22 cellular contexts compared by ENCODE assay signal in genomic region chr4:141258558-141258957, GRCh38.
"Had no signal": no experiment of that assay in that cellular context is flagged by ENCODE, and none has a peak within 500 bp of the region (broad histone marks: within the 10 kb centered on the region; RNA-seq: fewer than 3 reads in every experiment).

No MANE protein-coding gene starts in this region.

- H3K36me3 ChIP-seq: esophagus squamous epithelium, left lung, prostate gland, right atrium auricular region, sigmoid colon, tibial artery had no signal

- H3K4me1 Mint-ChIP-seq: naive thymus-derived CD8-positive, alpha-beta T cell; nephron progenitor cell; stimulated activated memory B cell treated with anti-CD40 and anti-IgM and Interleukin-4, amounts not matched to agents 10 μg/mL and 1 μg/mL and 100 μg/mL, for 72 hours had no signal

- H3K27ac ChIP-seq: coronary artery, esophagus squamous epithelium, left lung, prostate gland, right atrium auricular region, sigmoid colon, testis, tibial artery had no signal

- ATAC-seq: left cardiac atrium; left lung; naive thymus-derived CD8-positive, alpha-beta T cell; stimulated activated memory B cell treated with anti-CD40 and anti-IgM and Interleukin-4, amounts not matched to agents 10 μg/mL and 1 μg/mL and 100 μg/mL, for 72 hours; stimulated activated naive CD8-positive, alpha-beta T cell treated with anti-CD3 and anti-CD28 coated beads, Interleukin-15, Interleukin-2, amounts not matched to agents 100 U/mL and 50 U/mL, for 24 hours had no signal

- H3K27ac Mint-ChIP-seq: nephron progenitor cell; stimulated activated memory B cell treated with anti-CD40 and anti-IgM and Interleukin-4, amounts not matched to agents 10 μg/mL and 1 μg/mL and 100 μg/mL, for 72 hours; type B pancreatic cell had no signal

- H3K4me1 ChIP-seq: esophagus squamous epithelium, left lung, prostate gland, right atrium auricular region, sigmoid colon, testis, tibial artery had no signal

- DNase-seq: dermis blood vessel endothelial cell; effector memory CD4-positive, alpha-beta T cell; erythroblast; esophagus squamous epithelium; head of caudate nucleus; left cardiac atrium; left lung; naive thymus-derived CD8-positive, alpha-beta T cell; nephron progenitor cell; nucleus accumbens; sigmoid colon; stimulated activated CD4-positive, alpha-beta T cell treated with anti-CD3 and anti-CD28 coated beads, Interleukin-2, amount 100 ng/mL, for 24 hours; stimulated activated CD4-positive, alpha-beta T cell treated with anti-CD3 and anti-CD28 coated beads, Interleukin-4, amount 100 ng/mL, for 24 hours; stimulated activated naive CD8-positive, alpha-beta T cell treated with anti-CD3 and anti-CD28 coated beads, Interleukin-15, Interleukin-2, amounts not matched to agents 100 U/mL and 50 U/mL, for 24 hours; substantia nigra; testis; tibial artery had no signal

- H3K4me3 Mint-ChIP-seq: naive thymus-derived CD8-positive, alpha-beta T cell; nephron progenitor cell; stimulated activated memory B cell treated with anti-CD40 and anti-IgM and Interleukin-4, amounts not matched to agents 10 μg/mL and 1 μg/mL and 100 μg/mL, for 72 hours; type B pancreatic cell had no signal

- H3K27me3 Mint-ChIP-seq: type B pancreatic cell had no signal

- H3K9me3 ChIP-seq: esophagus squamous epithelium, left lung, prostate gland, right atrium auricular region, sigmoid colon, testis, tibial artery had no signal

- H3K9me3 Mint-ChIP-seq: nephron progenitor cell, type B pancreatic cell had no signal

- H3K27me3 ChIP-seq: left lung, right atrium auricular region, sigmoid colon, testis, tibial artery had no signal

- H3K4me3 ChIP-seq: coronary artery, esophagus squamous epithelium, left lung, prostate gland, right atrium auricular region, sigmoid colon, testis, tibial artery had no signal

- H3K36me3 Mint-ChIP-seq: naive thymus-derived CD8-positive, alpha-beta T cell; stimulated activated memory B cell treated with anti-CD40 and anti-IgM and Interleukin-4, amounts not matched to agents 10 μg/mL and 1 μg/mL and 100 μg/mL, for 72 hours; type B pancreatic cell had no signal
